ENCODE assay signal across 8 cellular contexts in genomic region chr1:9429369-9429766, GRCh38.
DNase-seq lines count a peak whose midpoint lies in the region; FAIRE-seq and TF ChIP-seq lines count a peak whose summit lies in the region.

No MANE protein-coding gene starts in this region.

- peak overlapping the region; percentile 92 for H3K27ac Mint-ChIP-seq in T-helper 1 cell treated with Interleukin-12 subunit alpha and Interleukin-12 subunit beta and Interleukin-4 antibody, amounts not matched to agents 30 μg/mL and 1 μg/mL, for 36 hours

- peaks cover 43% of the 10 kb centered on the region for H3K4me1 Mint-ChIP-seq in T-helper 1 cell treated with Interleukin-12 subunit alpha and Interleukin-12 subunit beta and Interleukin-4 antibody, amounts not matched to agents 30 μg/mL and 1 μg/mL, for 36 hours (ENCODE audit: low read depth)

- peak overlapping the region; percentile 85 to 86 for H3K27ac ChIP-seq in ascending aorta
- peak overlapping the region; percentile 80 for H3K27ac ChIP-seq in suprapubic skin
- H3K27ac ChIP-seq in small intestine (ENCODE audit: low read depth in 1 of 2, low read length in 1 of 2) = peak overlapping the region in 1 of 2 donors; percentile 85

- TF ChIP-seq EP300 in suprapubic skin (IDR thresholded peaks at IDR 0.05) = no peak

- intact Hi-C loops in ascending aorta (cut with DNase I) = loop anchor here (1.0 to 2.0 kb wide), 2 partner anchors 12 to 15 kb away; no protein-coding TSS in a partner anchor

- H3K36me3 Mint-ChIP-seq in T-helper 1 cell treated with Interleukin-12 subunit alpha and Interleukin-12 subunit beta and Interleukin-4 antibody, amounts not matched to agents 30 μg/mL and 1 μg/mL, for 36 hours (ENCODE audit: low read depth) = no peaks in the 10 kb centered on the region

- no peak for TF ChIP-seq CTCF in ascending aorta (IDR thresholded peaks at IDR 0.05)
- no peak for TF ChIP-seq CTCF in kidney epithelial cell (IDR thresholded peaks at IDR 0.05; ENCODE audit: insufficient read depth, low read length, poor library complexity, severe bottlenecking)
- TF ChIP-seq CTCF in suprapubic skin (IDR thresholded peaks at IDR 0.05) = no peak

- H3K9me3 ChIP-seq in ascending aorta (no peaks in the 10 kb centered on the region), suprapubic skin (no peaks in the 10 kb centered on the region), small intestine (ENCODE audit: control insufficient read depth, low read depth) (no peaks in the 10 kb centered on the region)

- peak overlapping the region; percentile 89 for H3K4me3 Mint-ChIP-seq in T-helper 1 cell treated with Interleukin-12 subunit alpha and Interleukin-12 subunit beta and Interleukin-4 antibody, amounts not matched to agents 30 μg/mL and 1 μg/mL, for 36 hours

- H3K4me1 ChIP-seq in ascending aorta (peaks cover 3 to 10% of the 10 kb centered on the region in 2 donors), suprapubic skin (peaks cover 15% of the 10 kb centered on the region), small intestine (ENCODE audit: control insufficient read depth in 2 of 2, insufficient read depth in 1 of 2, low read depth in 1 of 2, low read length in 1 of 2) (peaks cover under 1 to 5% of the 10 kb centered on the region in 2 donors)

- FAIRE-seq in small intestine (lab: Jason Lieb, UNC) = no peak

- DNase-seq in T-helper 1 cell = no peak
- DNase-seq in ascending aorta (ENCODE audit: low spot score in 2 of 2) = no peak
- DNase-seq in kidney epithelial cell (ENCODE audit: low read depth) = no peak
- DNase-seq in suprapubic skin (ENCODE audit: low spot score in 2 of 2) = no peak
- no peak for DNase-seq in small intestine
- no peak for DNase-seq in activated effector memory CD4-positive, alpha-beta T cell treated with anti-CD3 and anti-CD28 coated beads, Interleukin-2, amount 50 U/mL, for 16 hours
- no peak for DNase-seq in EL

- H3K27me3 Mint-ChIP-seq in T-helper 1 cell treated with Interleukin-12 subunit alpha and Interleukin-12 subunit beta and Interleukin-4 antibody, amounts not matched to agents 30 μg/mL and 1 μg/mL, for 36 hours (ENCODE audit: low read depth) = peaks cover 10% of the 10 kb centered on the region

- H3K36me3 ChIP-seq in ascending aorta (no peaks in the 10 kb centered on the region), kidney epithelial cell (ENCODE audit: control insufficient read depth, insufficient read depth, low read length) (no peaks in the 10 kb centered on the region), suprapubic skin (no peaks in the 10 kb centered on the region), small intestine (ENCODE audit: control insufficient read depth in 2 of 2, insufficient read depth in 2 of 2, low read length in 2 of 2) (no peaks in the 10 kb centered on the region)

- TF ChIP-seq POLR2A in suprapubic skin (IDR thresholded peaks at IDR 0.05) = no peak

- H3K27me3 ChIP-seq in ascending aorta (no peaks in the 10 kb centered on the region), kidney epithelial cell (ENCODE audit: control insufficient read depth, insufficient read depth, low read length) (no peaks in the 10 kb centered on the region), suprapubic skin (no peaks in the 10 kb centered on the region), small intestine (ENCODE audit: control insufficient read depth in 2 of 2, insufficient read depth in 2 of 2, low read length in 2 of 2) (no peaks in the 10 kb centered on the region)

- no peaks in the 10 kb centered on the region for H3K9me3 Mint-ChIP-seq in T-helper 1 cell treated with Interleukin-12 subunit alpha and Interleukin-12 subunit beta and Interleukin-4 antibody, amounts not matched to agents 30 μg/mL and 1 μg/mL, for 36 hours

- H3K4me3 ChIP-seq in ascending aorta (peak overlapping the region; percentile 49 to 65), kidney epithelial cell (ENCODE audit: low read depth, low read length) (peak overlapping the region; percentile 49), suprapubic skin (peak overlapping the region; percentile 59), small intestine (ENCODE audit: low read depth in 1 of 2, low read length in 2 of 2) (peak overlapping the region in 1 of 2 donors; percentile 21)

- WGBS in suprapubic skin = 14% methylated on average over 6 of the region's 6 CpGs
- WGBS in small intestine, 3 donors = 24 to 40% (median 34%) methylated on average over 6 of the region's 6 CpGs
